ENCODE assay signal across 1 cellular context in genomic region chr17:75615301-75615700, GRCh38.
TF ChIP-seq lines count a peak whose summit lies in the region.

No MANE protein-coding gene starts in this region.

TF ChIP-seq in HepG2, 621 proteins besides CTCF, POLR2A, EP300 and RAD21 (continued from another document):
- TF ChIP-seq ZNF275 (CRISPR knock-in tag; IDR thresholded peaks at IDR 0.05; ENCODE audit: borderline replicate concordance) (no peak), ZBTB38 (CRISPR knock-in tag; IDR thresholded peaks at IDR 0.05) (peak; percentile 66), FOXA3 (CRISPR knock-in tag; IDR thresholded peaks at IDR 0.05) (no peak), LCORL (IDR thresholded peaks at IDR 0.05) (no peak), LCORL (CRISPR knock-in tag; IDR thresholded peaks at IDR 0.05) (no peak), STAT5B (CRISPR knock-in tag; IDR thresholded peaks at IDR 0.05) (no peak), STAG1 (CRISPR knock-in tag; IDR thresholded peaks at IDR 0.05) (peak; percentile 67), RFX1 (IDR thresholded peaks at IDR 0.05) (no peak), ZNF709 (CRISPR knock-in tag; IDR thresholded peaks at IDR 0.05) (no peak), HNRNPL (IDR thresholded peaks at IDR 0.05; ENCODE audit: low read depth, low read length) (peak; percentile 92), ZNF605 (CRISPR knock-in tag; IDR thresholded peaks at IDR 0.05) (no peak), KMT2A (CRISPR knock-in tag; IDR thresholded peaks at IDR 0.05) (no peak), ZNF234 (CRISPR knock-in tag; conservative IDR thresholded peaks at IDR 0.05) (no peak), NCOA1 (CRISPR knock-in tag; IDR thresholded peaks at IDR 0.05) (no peak), HOXA3 (CRISPR knock-in tag; IDR thresholded peaks at IDR 0.05) (peak; percentile 43; the same call in 1 of the 2 replicates), ZNF652 (CRISPR knock-in tag; IDR thresholded peaks at IDR 0.05; ENCODE audit: borderline replicate concordance, low read depth) (no peak), ZNF230 (CRISPR knock-in tag; IDR thresholded peaks at IDR 0.05) (0 out of 2 replicates have a peak, but pooled peaks have one; percentile 68), NFATC3 (CRISPR knock-in tag; IDR thresholded peaks at IDR 0.05) (no peak), FOXP1 (IDR thresholded peaks at IDR 0.05) (no peak), FOXP1 (CRISPR knock-in tag; IDR thresholded peaks at IDR 0.05) (no peak), GRHL1 (CRISPR knock-in tag; conservative IDR thresholded peaks at IDR 0.05) (no peak), THYN1 (CRISPR knock-in tag; IDR thresholded peaks at IDR 0.05; ENCODE audit: borderline replicate concordance, low read depth) (no peak), ZNF816 (CRISPR knock-in tag; IDR thresholded peaks at IDR 0.05; ENCODE audit: borderline replicate concordance) (no peak), ZNF460 (CRISPR knock-in tag; IDR thresholded peaks at IDR 0.05; ENCODE audit: borderline replicate concordance) (no peak), MXD1 (CRISPR knock-in tag; IDR thresholded peaks at IDR 0.05) (0 out of 2 replicates have a peak, but pooled peaks have one; percentile 6), E2F1 (CRISPR knock-in tag; IDR thresholded peaks at IDR 0.05) (no peak), DNMT3B (CRISPR knock-in tag; conservative IDR thresholded peaks at IDR 0.05) (no peak), NONO (IDR thresholded peaks at IDR 0.05) (no peak), NONO (CRISPR knock-in tag; conservative IDR thresholded peaks at IDR 0.05) (0 out of 2 replicates have a peak, but pooled peaks have one; percentile 33), ZFP82 (CRISPR knock-in tag; IDR thresholded peaks at IDR 0.05; ENCODE audit: borderline replicate concordance) (no peak), GTF3A (CRISPR knock-in tag; conservative IDR thresholded peaks at IDR 0.05) (0 out of 2 replicates have a peak, but pooled peaks have one; percentile 56), MTF1 (CRISPR knock-in tag; IDR thresholded peaks at IDR 0.05) (no peak), GFI1 (CRISPR knock-in tag; IDR thresholded peaks at IDR 0.05; ENCODE audit: borderline replicate concordance) (no peak), FOXO4 (CRISPR knock-in tag; conservative IDR thresholded peaks at IDR 0.05) (no peak), ZNF263 (CRISPR knock-in tag; IDR thresholded peaks at IDR 0.05) (peak; percentile 92), AFF4 (CRISPR knock-in tag; IDR thresholded peaks at IDR 0.05) (no peak), ZBTB44 (CRISPR knock-in tag; IDR thresholded peaks at IDR 0.05) (no peak), HNRNPLL (IDR thresholded peaks at IDR 0.05; ENCODE audit: low read depth, low read length, poor library complexity, severe bottlenecking) (peak; percentile 24), RBM39 (IDR thresholded peaks at IDR 0.05; ENCODE audit: low read depth, low read length, poor library complexity, severe bottlenecking) (no peak), ZNF296 (CRISPR knock-in tag; conservative IDR thresholded peaks at IDR 0.05) (no peak), AKAP8 (CRISPR knock-in tag; IDR thresholded peaks at IDR 0.05) (0 out of 2 replicates have a peak, but pooled peaks have one; percentile 44), MAZ (IDR thresholded peaks at IDR 0.05; ENCODE audit: borderline replicate concordance, low read depth, low read length) (no peak), MAZ (CRISPR knock-in tag; IDR thresholded peaks at IDR 0.05; ENCODE audit: low read depth) (no peak), HHEX (CRISPR knock-in tag; IDR thresholded peaks at IDR 0.05) (no peak), JUNB (CRISPR knock-in tag; IDR thresholded peaks at IDR 0.05; ENCODE audit: borderline replicate concordance) (no peak), MAF1 (CRISPR knock-in tag; IDR thresholded peaks at IDR 0.05; ENCODE audit: borderline replicate concordance) (no peak)
